In the genomic region with DNA sequence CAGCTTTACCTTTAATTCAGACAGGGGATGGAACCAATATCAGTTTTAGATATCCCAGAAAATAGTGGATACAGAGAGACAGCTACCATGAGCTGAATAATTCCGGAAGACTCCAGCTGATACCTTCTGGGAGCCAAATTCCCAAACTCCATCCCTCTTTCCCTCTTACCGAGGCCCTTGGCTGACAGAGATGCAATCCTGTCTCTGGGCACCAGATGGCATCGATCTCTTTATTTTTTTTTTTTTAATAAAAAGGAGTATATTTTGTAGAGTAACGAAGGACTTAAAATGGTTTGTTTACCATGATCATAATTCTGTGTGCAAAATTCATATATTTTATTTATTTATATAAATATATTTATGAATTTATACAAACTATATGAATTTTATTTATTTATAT, we compare ENCODE assay signal across 9 cellular contexts. TPM values are rescaled to one million over a fixed set of nuclear protein-coding genes. Genes with fewer than 3 reads are reported as not detected.
DNase-seq lines count a peak whose midpoint lies in the region; TF ChIP-seq lines count a peak whose summit lies in the region.
"Had no signal": no experiment of that assay in that cellular context is flagged by ENCODE, and none has a peak within 500 bp of the region (broad histone marks: within the 10 kb centered on the region; RNA-seq: fewer than 3 reads in every experiment).

No MANE protein-coding gene starts in this region.

- no peak overlapping the region for H3K23ac ChIP-seq in mesendoderm (ENCODE audit: low read length)

- H3K9ac ChIP-seq in mammary epithelial cell (ENCODE audit: insufficient read depth, low read length) (no peak overlapping the region), mesendoderm (ENCODE audit: low read length) (no peak overlapping the region)

- H3K79me2 ChIP-seq in mammary epithelial cell (ENCODE audit: insufficient read depth, low read length) (no peaks in the 10 kb centered on the region), mesendoderm (ENCODE audit: control insufficient read depth, insufficient read depth, low read length) (no peaks in the 10 kb centered on the region)

- in situ Hi-C loops in mammary epithelial cell (cut with MboI; ENCODE audit: low sequenced_read_pairs in 2 of 2): no loop called here

- H2AK5ac ChIP-seq in mesendoderm (ENCODE audit: low read length): no peak overlapping the region

- H3K9me3 ChIP-seq in mammary epithelial cell (replicated peaks; ENCODE audit: insufficient read depth, low read length): no peaks in the 10 kb centered on the region

- TF ChIP-seq CTCF in mammary epithelial cell (conservative IDR thresholded peaks at IDR 0.05 in 1 of 2, IDR thresholded peaks at IDR 0.05 in 1 of 2; ENCODE audit: extremely low read depth in 1 of 2, insufficient read depth in 1 of 2, low read depth in 1 of 2, low read length in 2 of 2): peak; percentile 55 to 61

- H3K27me3 ChIP-seq in mammary epithelial cell (ENCODE audit: insufficient read depth, low read length) (peaks cover 3% of the 10 kb centered on the region), mesendoderm (ENCODE audit: insufficient read depth, low read length, poor library complexity) (no peaks in the 10 kb centered on the region)

- no peak overlapping the region for H3K4ac ChIP-seq in mesendoderm (ENCODE audit: low read depth, low read length)

- H3K4me3 ChIP-seq in mammary epithelial cell (replicated peaks in 1 of 3; ENCODE audit: insufficient read depth in 1 of 3, low read depth in 2 of 3, low read length in 3 of 3) (no peak overlapping the region), mesendoderm (ENCODE audit: low read length) (no peak overlapping the region)
- H3K4me3 ChIP-seq: lung had no signal

- WGBS in mammary epithelial cell (ENCODE audit: low coverage, missing lambda C conversion rate): 0% methylated on average over 4 of the region's 4 CpGs
- no CpG with 5 or more reads among the region's 4 CpGs for WGBS in mesendoderm (ENCODE audit: extremely low coverage, insufficient coverage, low lambda C conversion rate)

- H3K27ac ChIP-seq in mammary epithelial cell (ENCODE audit: insufficient read depth, low read depth, low read length) (no peak overlapping the region), mesendoderm (ENCODE audit: low read depth, low read length) (no peak overlapping the region)

- intact Hi-C loops in mammary epithelial cell (cut with micrococcal nuclease): no loop called here

- no peaks in the 10 kb centered on the region for H3K79me1 ChIP-seq in mesendoderm (ENCODE audit: low read length)

- H3K4me2 ChIP-seq in mammary epithelial cell (ENCODE audit: insufficient read depth, low read depth, low read length) (no peak overlapping the region), mesendoderm (ENCODE audit: low read length) (no peak overlapping the region)

- CTCF ChIA-PET in mammary epithelial cell (lab: Charles Lee; ENCODE audit: low non-redundant PET): no interaction called here

- no peak overlapping the region for H2AFZ ChIP-seq in mammary epithelial cell (ENCODE audit: low read depth, low read length)

- H4K5ac ChIP-seq in mesendoderm (ENCODE audit: low read length): no peak overlapping the region

- dilution Hi-C loops in mammary epithelial cell (cut with HindIII; ENCODE audit: low sequenced_read_pairs): no loop called here

- H3K4me1 ChIP-seq in mammary epithelial cell (ENCODE audit: insufficient read depth, low read length): no peaks in the 10 kb centered on the region
- no peaks in the 10 kb centered on the region for H3K4me1 ChIP-seq in mesendoderm (ENCODE audit: control insufficient read depth, low read depth, low read length)

- H2BK5ac ChIP-seq in mesendoderm (ENCODE audit: low read length): no peak overlapping the region

- H2BK15ac ChIP-seq in mesendoderm (replicated peaks; ENCODE audit: low read depth): no peak overlapping the region

- H3K36me3 ChIP-seq in mammary epithelial cell (ENCODE audit: insufficient read depth, low read length): no peaks in the 10 kb centered on the region
- no peaks in the 10 kb centered on the region for H3K36me3 ChIP-seq in mesendoderm (ENCODE audit: control insufficient read depth, insufficient read depth, low read length)

- H3K18ac ChIP-seq in mesendoderm (ENCODE audit: low read length): no peak overlapping the region

- DNase-seq in EH (ENCODE audit: low read depth) (peak; percentile 32), LHCN-M2 (ENCODE audit: low read depth) (peak; percentile 39), mammary epithelial cell (no peak), mesendoderm (peak; percentile 28), UCSD-AML1 (lab: John Stamatoyannopoulos, UW; ENCODE audit: unreplicated experiment) (no peak), kidney glomerular epithelial cell (lab: John Stamatoyannopoulos, UW) (no peak)
- DNase-seq in activated naive CD4-positive, alpha-beta T cell treated with anti-CD3 and anti-CD28 coated beads, Interleukin-2, amount 50 U/mL, for 16 hours: no peak
- DNase-seq in effector CD8-positive, alpha-beta T cell (lab: John Stamatoyannopoulos, UW): no peak

- H4K8ac ChIP-seq in mesendoderm (ENCODE audit: low read depth, low read length): no peak overlapping the region

- H3K56ac ChIP-seq in mesendoderm (ENCODE audit: low read length): no peak overlapping the region

- no peaks in the 10 kb centered on the region for H4K20me1 ChIP-seq in mammary epithelial cell (ENCODE audit: insufficient read depth, low read length)

- no TSS peak for BruUV-seq in mammary epithelial cell (replicated peaks; lab: Mats Ljungman, UMichigan)

- H2BK120ac ChIP-seq in mesendoderm (ENCODE audit: low read depth, low read length): no peak overlapping the region

RNA-seq across cellular contexts. Expression of a gene that starts 31.0 kb away (rescaled TPM):
- total RNA-seq in LHCN-M2 (2014; rRNA removed) (0.11 and 0.38 TPM in 2 replicates), mammary epithelial cell (under 1 TPM; 0.14 to 0.50 TPM)
- 0.26 TPM for polyA plus RNA-seq in LHCN-M2 (2012)
- 0.06 TPM for polyA plus RNA-seq in mammary epithelial cell
- not detected for polyA minus RNA-seq in mammary epithelial cell
- 0.01 TPM for polyA plus RNA-seq in mesendoderm (2013, experiment 1 of 2)
- 0.03 TPM for polyA plus RNA-seq in mesendoderm (2013, experiment 2 of 2)

Comparison
In these comparisons a context has a peak if more than half of its experiments do, and no peak if none do; other contexts are left out.
1. DNase-seq: peak in EH (single experiment), LHCN-M2 (single experiment) and mesendoderm (single experiment); none in mammary epithelial cell (single experiment), UCSD-AML1 (single experiment), kidney glomerular epithelial cell (single experiment), activated naive CD4-positive, alpha-beta T cell treated with anti-CD3 and anti-CD28 coated beads, Interleukin-2, amount 50 U/mL, for 16 hours (single experiment) and effector CD8-positive, alpha-beta T cell (single experiment).